ENCODE assay signal across 17 cellular contexts in the genomic region with DNA sequence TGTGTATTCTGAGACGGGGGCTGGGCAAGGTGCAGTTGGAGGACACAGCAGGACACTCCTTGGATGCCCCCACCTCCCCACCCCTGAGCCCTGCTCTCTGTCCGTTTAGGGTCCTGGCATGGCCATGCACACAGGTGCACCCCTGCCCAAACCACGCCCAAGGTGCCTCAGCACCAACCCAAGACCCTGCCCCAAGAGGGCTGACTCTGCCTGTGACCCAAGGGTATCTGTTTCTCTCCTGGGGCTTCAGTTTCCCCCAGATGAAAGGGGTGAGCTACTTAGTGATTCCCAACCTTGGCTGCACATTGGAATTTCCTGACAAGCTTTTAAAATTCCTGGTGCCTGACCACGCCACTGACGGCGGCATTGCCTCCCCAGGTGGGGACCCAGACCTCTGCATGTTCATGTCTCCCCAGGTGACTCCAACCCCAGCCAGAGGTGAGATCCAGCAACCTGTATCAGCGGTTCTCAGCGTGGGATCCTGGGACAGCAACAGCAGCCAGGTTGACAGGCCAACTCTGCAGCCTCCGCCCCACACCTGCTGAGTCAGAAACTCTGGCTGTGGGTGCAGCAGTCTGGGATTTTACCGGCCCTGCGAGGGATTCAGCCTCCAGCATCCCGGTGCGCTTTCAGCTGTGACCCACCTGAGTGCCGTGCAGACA.
"Had no signal": no experiment of that assay in that cellular context is flagged by ENCODE, and none has a peak within 500 bp of the region (broad histone marks: within the 10 kb centered on the region; RNA-seq: fewer than 3 reads in every experiment).

No MANE protein-coding gene starts in this region.

- H3K27ac ChIP-seq: colonic mucosa, heart left ventricle, left ventricle myocardium inferior, lower lobe of right lung, right atrium auricular region, stomach, thoracic aorta, transverse colon had no signal

- H3K4me3 ChIP-seq: colonic mucosa, heart left ventricle, left ventricle myocardium inferior, lower lobe of right lung, right atrium auricular region, stomach, thoracic aorta, transverse colon had no signal

- H3K36me3 Mint-ChIP-seq: memory B cell; naive thymus-derived CD8-positive, alpha-beta T cell had no signal

- H3K4me1 ChIP-seq: colonic mucosa, heart left ventricle, left ventricle myocardium inferior, lower lobe of right lung, right atrium auricular region had no signal

- H3K4me3 Mint-ChIP-seq: memory B cell; naive thymus-derived CD8-positive, alpha-beta T cell had no signal

- H3K9me3 ChIP-seq: colonic mucosa, heart left ventricle, left ventricle myocardium inferior, lower lobe of right lung, right atrium auricular region, stomach, thoracic aorta, transverse colon had no signal

- H3K9me3 Mint-ChIP-seq: memory B cell; naive thymus-derived CD8-positive, alpha-beta T cell had no signal

- H3K27ac Mint-ChIP-seq: memory B cell; naive thymus-derived CD8-positive, alpha-beta T cell had no signal

- DNase-seq: colonic mucosa; dermis blood vessel endothelial cell; erythroblast; heart left ventricle; hippocampal formation; left cardiac atrium; left ventricle myocardium inferior; lower lobe of right lung; small intestine; stimulated activated CD4-positive, alpha-beta T cell treated with anti-CD3 and anti-CD28 coated beads, Interleukin-12 subunit alpha, Interleukin-12 subunit beta, amount 100 ng/mL, for 4 hours; stimulated activated naive CD4-positive, alpha-beta T cell; stomach; transverse colon had no signal

- H3K27me3 ChIP-seq: colonic mucosa, right atrium auricular region had no signal

- H3K36me3 ChIP-seq: colonic mucosa, heart left ventricle, left ventricle myocardium inferior, lower lobe of right lung, right atrium auricular region, stomach, thoracic aorta, transverse colon had no signal

- H3K4me1 Mint-ChIP-seq: memory B cell had no signal
